ENCODE assay signal across 1 cellular context in genomic region chr11:118971646-118972045, GRCh38.
A peak's percentile ranks its signal among the peaks of the same experiment; 100 is the strongest.
TF ChIP-seq lines count a peak whose summit lies in the region.

FOXR1 (plus strand) TSS chr11:118971761; CDS start chr11:118971932, 171 bp downstream.

TF ChIP-seq in K562, 482 proteins besides CTCF, POLR2A, EP300 and RAD21:
- TF ChIP-seq SAFB (IDR thresholded peaks at IDR 0.05; ENCODE audit: borderline replicate concordance, low read depth, low read length): no peak
- TF ChIP-seq SMARCC2 (IDR thresholded peaks at IDR 0.05; ENCODE audit: low read depth): no peak
- TF ChIP-seq ZBTB33 (CRISPR knock-in tag; IDR thresholded peaks at IDR 0.05): peak; percentile 58
- no peak for TF ChIP-seq HDGF (IDR thresholded peaks at IDR 0.05)
- TF ChIP-seq POLR2AphosphoS5 (IDR thresholded peaks at IDR 0.05; ENCODE audit: control insufficient read depth, insufficient read depth, low read depth, low read length): no peak
- TF ChIP-seq PHB (CRISPR knock-in tag; IDR thresholded peaks at IDR 0.05): no peak
- TF ChIP-seq, protein P1, sequence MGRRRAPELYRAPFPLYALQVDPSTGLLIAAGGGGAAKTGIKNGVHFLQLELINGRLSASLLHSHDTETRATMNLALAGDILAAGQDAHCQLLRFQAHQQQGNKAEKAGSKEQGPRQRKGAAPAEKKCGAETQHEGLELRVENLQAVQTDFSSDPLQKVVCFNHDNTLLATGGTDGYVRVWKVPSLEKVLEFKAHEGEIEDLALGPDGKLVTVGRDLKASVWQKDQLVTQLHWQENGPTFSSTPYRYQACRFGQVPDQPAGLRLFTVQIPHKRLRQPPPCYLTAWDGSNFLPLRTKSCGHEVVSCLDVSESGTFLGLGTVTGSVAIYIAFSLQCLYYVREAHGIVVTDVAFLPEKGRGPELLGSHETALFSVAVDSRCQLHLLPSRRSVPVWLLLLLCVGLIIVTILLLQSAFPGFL (CRISPR knock-in tag; IDR thresholded peaks at IDR 0.05): no peak
